Comparison of ENCODE assay signal across 11 cellular contexts in genomic region chr10:29257106-29257783, GRCh38. TPM values are rescaled to one million over a fixed set of nuclear protein-coding genes. Genes with fewer than 3 reads are reported as not detected.
DNase-seq lines count a peak whose midpoint lies in the region; ATAC-seq, FAIRE-seq and TF ChIP-seq lines count a peak whose summit lies in the region.
"Had no signal": no experiment of that assay in that cellular context is flagged by ENCODE, and none has a peak within 500 bp of the region (broad histone marks: within the 10 kb centered on the region; RNA-seq: fewer than 3 reads in every experiment).

No MANE protein-coding gene starts in this region.

- H3K9me3 ChIP-seq in PC-9 (ENCODE audit: insufficient read depth, low read depth): no peaks in the 10 kb centered on the region
- no peaks in the 10 kb centered on the region for H3K9me3 ChIP-seq in pancreas

- POLR2A ChIA-PET in PC-9 (lab: Charles Lee; ENCODE audit: unreplicated experiment): interaction anchor here (0.5 kb wide), 1 partner anchor 107 kb away, joined by 3 read pairs; no protein-coding TSS in a partner anchor

- DNase-seq in Caki2 (ENCODE audit: low read depth) (peak; percentile 80), PC-9 (peak; percentile 19 to 81), fibroblast of peridontal ligament (ENCODE audit: extremely low read depth) (peak; percentile 88), pancreas (peak in 1 of 6 donors; percentile 23), RKO (ENCODE audit: low spot score) (no peak), head of caudate nucleus (no peak), retina (no peak)
- DNase-seq: anterior cingulate cortex had no signal

- peak overlapping the region; percentile 71 for H3K4me2 ChIP-seq in PC-9

- H3K9me2 ChIP-seq in PC-9 (ENCODE audit: insufficient read depth): no peaks in the 10 kb centered on the region

- no peaks in the 10 kb centered on the region for H4K20me1 ChIP-seq in PC-9 (ENCODE audit: insufficient read depth)

- CTCF ChIA-PET in PC-9 (lab: Charles Lee): no interaction called here

- no peaks in the 10 kb centered on the region for H3K79me2 ChIP-seq in PC-9 (ENCODE audit: low read depth)

- H2AFZ ChIP-seq in PC-9: no peak overlapping the region; the same call in 1 of the 2 replicates

- in situ Hi-C loops in Caki2 (cut with HindIII; ENCODE audit: low pct_unique_long_range_greater_than_20kb, low sequenced_read_pairs): no loop called here

- H3K4me3 ChIP-seq in PC-9 (peak overlapping the region; percentile 32; the same call in 1 of the 2 replicates), pancreas (no peak overlapping the region)

- H3K27me3 ChIP-seq in PC-9 (ENCODE audit: insufficient read depth, low read depth): no peaks in the 10 kb centered on the region
- H3K27me3 ChIP-seq in pancreas: no peaks in the 10 kb centered on the region

- intact Hi-C loops in PC-9 (cut with micrococcal nuclease; ENCODE audit: unreplicated experiment): loop anchor here (5.0 kb wide), 1 partner anchor 95 kb away; no protein-coding TSS in a partner anchor
- intact Hi-C loops in pancreas (cut with DNase I): no loop called here
- intact Hi-C loops in head of caudate nucleus (cut with DNase I): loop anchor here (10.0 kb wide), 1 partner anchor 48 kb away; no protein-coding TSS in a partner anchor

- no peak for TF ChIP-seq CTCF in PC-9 (conservative IDR thresholded peaks at IDR 0.05)
- TF ChIP-seq CTCF in pancreas (IDR thresholded peaks at IDR 0.05): no peak

- H3K36me3 ChIP-seq in PC-9 (ENCODE audit: low read depth): no peaks in the 10 kb centered on the region
- H3K36me3 ChIP-seq in pancreas: no peaks in the 10 kb centered on the region

- ATAC-seq in pancreas (peak in 3 of 4 donors; percentile 42 to 67 (median 62)), HG03097 (IDR thresholded peaks at IDR 0.05; ENCODE audit: low FRiP score, unreplicated experiment) (no peak)

- BruUV-seq in PC-9 (replicated peaks; lab: Mats Ljungman, UMichigan): no TSS peak

- H3K27ac ChIP-seq in PC-9: peak overlapping the region; percentile 65
- no peak overlapping the region for H3K27ac ChIP-seq in pancreas

- no peak for FAIRE-seq in pancreas (lab: Jason Lieb, UNC)
- FAIRE-seq: GM19239 had no signal

- WGBS in pancreas, 2 donors: 41 to 47% methylated on average over 11 of the region's 11 CpGs

- H3K4me1 ChIP-seq in PC-9 (replicated peaks; ENCODE audit: insufficient read depth) (peaks cover 48% of the 10 kb centered on the region), pancreas (no peaks in the 10 kb centered on the region)

- peaks cover 17% of the 10 kb centered on the region; the same call in 1 of the 2 replicates for H3F3A ChIP-seq in PC-9 (ENCODE audit: insufficient read depth, low read depth)

RNA-seq across cellular contexts. Expression of gene LYZL1, which starts 31.6 kb away (rescaled TPM):
- total RNA-seq in Caki2 (2014; rRNA removed; shearing (Covaris generic); ENCODE audit: low replicate concordance): not detected in 2 replicates
- total RNA-seq in PC-9 (2021): not detected in 2 replicates
- not detected for total RNA-seq in pancreas
- not detected for polyA plus RNA-seq in pancreas
- total RNA-seq: lower leg skin had no signal

Comparison
In these comparisons a context has a peak if more than half of its experiments do, and no peak if none do; other contexts are left out.
1. DNase-seq: peak in Caki2 (single experiment), PC-9 (2 of 2) and fibroblast of peridontal ligament (single experiment); none in RKO (single experiment), head of caudate nucleus (0 of 42) and retina (single experiment).
2. intact Hi-C loops: an anchor here in PC-9 (5.0 kb wide) and head of caudate nucleus (10.0 kb wide); none called in pancreas.